8 cellular contexts compared by ENCODE assay signal in the genomic region with DNA sequence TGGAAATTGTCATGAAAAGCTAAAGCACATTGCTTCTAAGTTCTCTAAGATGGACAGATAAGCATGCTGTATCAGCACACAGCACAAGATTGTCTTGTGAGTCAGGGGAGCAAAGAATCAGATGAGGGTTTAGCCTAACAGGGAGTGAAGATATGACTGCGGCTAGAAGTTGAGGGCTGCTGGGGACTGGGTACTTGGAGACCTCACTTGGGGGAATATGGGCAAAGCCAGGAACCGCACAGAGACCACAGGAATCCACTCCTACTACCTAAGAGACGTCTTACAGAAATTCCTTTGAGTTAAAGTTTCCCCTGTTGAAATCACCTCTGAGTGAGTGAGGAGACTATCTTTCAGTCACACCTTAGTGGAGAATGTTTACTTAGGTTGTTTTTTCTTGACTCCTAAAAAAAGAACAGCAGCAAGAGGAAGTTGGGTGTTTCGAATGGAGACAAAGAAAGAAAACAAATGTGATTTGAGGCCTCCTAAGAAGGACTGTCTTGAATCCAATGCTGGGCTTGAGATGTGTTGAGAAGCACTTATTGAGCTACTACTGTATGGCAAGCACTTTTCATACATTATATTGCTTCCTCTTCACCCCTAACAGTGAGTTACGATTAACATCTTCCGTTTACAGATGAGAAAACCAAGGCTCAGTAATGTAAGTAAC.
DNase-seq lines count a peak whose midpoint lies in the region; ATAC-seq and TF ChIP-seq lines count a peak whose summit lies in the region.

No MANE protein-coding gene starts in this region.

- H3F3A ChIP-seq in GM23338 (replicated peaks; ENCODE audit: low read depth): no peaks in the 10 kb centered on the region

- no peaks in the 10 kb centered on the region for H3K36me3 Mint-ChIP-seq in GM23338 (ENCODE audit: low read depth)

- H2AFZ ChIP-seq in GM23338: no peak overlapping the region

- H3K27ac ChIP-seq in GM23338 (ENCODE audit: low read depth): no peak overlapping the region

- H3K4me3 Mint-ChIP-seq in stimulated activated naive CD8-positive, alpha-beta T cell treated with anti-CD3 and anti-CD28 coated beads, Interleukin-15, amount 100 ng/mL, for 72 hours: peak overlapping the region; percentile 75 to 79
- no peak overlapping the region for H3K4me3 Mint-ChIP-seq in GM23338

- no peaks in the 10 kb centered on the region for H3K9me3 Mint-ChIP-seq in stimulated activated naive CD8-positive, alpha-beta T cell treated with anti-CD3 and anti-CD28 coated beads, Interleukin-15, amount 100 ng/mL, for 72 hours
- no peaks in the 10 kb centered on the region for H3K9me3 Mint-ChIP-seq in GM23338

- H3K36me3 ChIP-seq in GM23338 (ENCODE audit: insufficient read depth): no peaks in the 10 kb centered on the region

- TF ChIP-seq CTCF in GM12864 (IDR thresholded peaks at IDR 0.05; ENCODE audit: low read depth, low read length, missing control alignments) (no peak), GM23338 (conservative IDR thresholded peaks at IDR 0.05; ENCODE audit: low read depth in 2 of 2) (no peak)

- H3K27ac Mint-ChIP-seq in stimulated activated naive CD8-positive, alpha-beta T cell treated with anti-CD3 and anti-CD28 coated beads, Interleukin-15, amount 100 ng/mL, for 72 hours: peak overlapping the region; percentile 49 to 92
- H3K27ac Mint-ChIP-seq in GM23338: no peak overlapping the region

- no peaks in the 10 kb centered on the region for H4K20me1 ChIP-seq in GM23338 (replicated peaks; ENCODE audit: insufficient read depth)

- H3K4me3 ChIP-seq in GM12864 (ENCODE audit: low read depth, low read length) (peak overlapping the region; percentile 15), GM23338 (no peak overlapping the region)

- H3K9me2 ChIP-seq in GM23338 (ENCODE audit: insufficient read depth): no peaks in the 10 kb centered on the region

- H3K79me2 ChIP-seq in GM23338 (replicated peaks; ENCODE audit: insufficient read depth): no peaks in the 10 kb centered on the region

- peaks cover 99% of the 10 kb centered on the region for H3K4me1 Mint-ChIP-seq in stimulated activated naive CD8-positive, alpha-beta T cell treated with anti-CD3 and anti-CD28 coated beads, Interleukin-15, amount 100 ng/mL, for 72 hours
- no peaks in the 10 kb centered on the region for H3K4me1 Mint-ChIP-seq in GM23338

- H3K4me1 ChIP-seq in GM23338 (ENCODE audit: insufficient read depth): no peaks in the 10 kb centered on the region

- no peak for DNase-seq in GM12864 (ENCODE audit: low read depth)
- peak; percentile 36 for DNase-seq in effector CD4-positive, alpha-beta T cell
- peak in 1 of 2 donors; percentile 70 for DNase-seq in stimulated activated naive CD8-positive, alpha-beta T cell treated with anti-CD3 and anti-CD28 coated beads, Interleukin-15, amount 100 ng/mL, for 72 hours
- DNase-seq in NCI-H345 (lab: John Stamatoyannopoulos, UW): no peak
- no peak for DNase-seq in GM23338 (ENCODE audit: low spot score)
- DNase-seq in amniotic stem cell (lab: John Stamatoyannopoulos, UW): no peak

- ATAC-seq in HG02610 (IDR thresholded peaks at IDR 0.05; ENCODE audit: unreplicated experiment) (peak; percentile 48), SK-N-SH treated with all-trans-retinoic acid at 6 μM for 48 hours (0 out of 3 replicates have a peak, but pooled peaks have one; percentile 28), GM23338 (no peak)
- peak; percentile 65 for ATAC-seq in stimulated activated naive CD8-positive, alpha-beta T cell treated with anti-CD3 and anti-CD28 coated beads, Interleukin-15, amount 100 ng/mL, for 72 hours

- H3K27me3 Mint-ChIP-seq in stimulated activated naive CD8-positive, alpha-beta T cell treated with anti-CD3 and anti-CD28 coated beads, Interleukin-15, amount 100 ng/mL, for 72 hours: no peaks in the 10 kb centered on the region
- H3K27me3 Mint-ChIP-seq in GM23338 (ENCODE audit: insufficient read depth, low read depth, poor library complexity): peaks cover 2% of the 10 kb centered on the region

- no peaks in the 10 kb centered on the region for H3K27me3 ChIP-seq in GM23338 (ENCODE audit: insufficient read depth)

- no peak overlapping the region for H3K4me2 ChIP-seq in GM23338

TF ChIP-seq in SK-N-SH treated with all-trans-retinoic acid at 6 μM for 48 hours, 23 proteins besides CTCF, POLR2A, EP300 and RAD21 (continues in another document):
- TF ChIP-seq, protein P1, sequence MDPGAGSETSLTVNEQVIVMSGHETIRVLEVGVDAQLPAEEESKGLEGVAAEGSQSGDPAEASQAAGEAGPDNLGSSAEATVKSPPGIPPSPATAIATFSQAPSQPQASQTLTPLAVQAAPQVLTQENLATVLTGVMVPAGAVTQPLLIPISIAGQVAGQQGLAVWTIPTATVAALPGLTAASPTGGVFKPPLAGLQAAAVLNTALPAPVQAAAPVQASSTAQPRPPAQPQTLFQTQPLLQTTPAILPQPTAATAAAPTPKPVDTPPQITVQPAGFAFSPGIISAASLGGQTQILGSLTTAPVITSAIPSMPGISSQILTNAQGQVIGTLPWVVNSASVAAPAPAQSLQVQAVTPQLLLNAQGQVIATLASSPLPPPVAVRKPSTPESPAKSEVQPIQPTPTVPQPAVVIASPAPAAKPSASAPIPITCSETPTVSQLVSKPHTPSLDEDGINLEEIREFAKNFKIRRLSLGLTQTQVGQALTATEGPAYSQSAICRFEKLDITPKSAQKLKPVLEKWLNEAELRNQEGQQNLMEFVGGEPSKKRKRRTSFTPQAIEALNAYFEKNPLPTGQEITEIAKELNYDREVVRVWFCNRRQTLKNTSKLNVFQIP (CRISPR knock-in tag; IDR thresholded peaks at IDR 0.05; ENCODE audit: borderline replicate concordance, low read depth): no peak
- TF ChIP-seq BACH2 (CRISPR knock-in tag; IDR thresholded peaks at IDR 0.05; ENCODE audit: borderline replicate concordance) (no peak), RARB (CRISPR knock-in tag; IDR thresholded peaks at IDR 0.05) (no peak), ZFP3 (CRISPR knock-in tag; IDR thresholded peaks at IDR 0.05) (no peak), TOX (CRISPR knock-in tag; IDR thresholded peaks at IDR 0.05; ENCODE audit: borderline replicate concordance) (no peak), ZFP30 (CRISPR knock-in tag; IDR thresholded peaks at IDR 0.05) (no peak), PPARA (CRISPR knock-in tag; IDR thresholded peaks at IDR 0.05; ENCODE audit: borderline replicate concordance) (no peak), GLIS3 (CRISPR knock-in tag; IDR thresholded peaks at IDR 0.05) (no peak)
- TF ChIP-seq, protein P2, sequence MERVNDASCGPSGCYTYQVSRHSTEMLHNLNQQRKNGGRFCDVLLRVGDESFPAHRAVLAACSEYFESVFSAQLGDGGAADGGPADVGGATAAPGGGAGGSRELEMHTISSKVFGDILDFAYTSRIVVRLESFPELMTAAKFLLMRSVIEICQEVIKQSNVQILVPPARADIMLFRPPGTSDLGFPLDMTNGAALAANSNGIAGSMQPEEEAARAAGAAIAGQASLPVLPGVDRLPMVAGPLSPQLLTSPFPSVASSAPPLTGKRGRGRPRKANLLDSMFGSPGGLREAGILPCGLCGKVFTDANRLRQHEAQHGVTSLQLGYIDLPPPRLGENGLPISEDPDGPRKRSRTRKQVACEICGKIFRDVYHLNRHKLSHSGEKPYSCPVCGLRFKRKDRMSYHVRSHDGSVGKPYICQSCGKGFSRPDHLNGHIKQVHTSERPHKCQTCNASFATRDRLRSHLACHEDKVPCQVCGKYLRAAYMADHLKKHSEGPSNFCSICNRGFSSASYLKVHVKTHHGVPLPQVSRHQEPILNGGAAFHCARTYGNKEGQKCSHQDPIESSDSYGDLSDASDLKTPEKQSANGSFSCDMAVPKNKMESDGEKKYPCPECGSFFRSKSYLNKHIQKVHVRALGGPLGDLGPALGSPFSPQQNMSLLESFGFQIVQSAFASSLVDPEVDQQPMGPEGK (CRISPR knock-in tag; IDR thresholded peaks at IDR 0.05; ENCODE audit: borderline replicate concordance): no peak

TF ChIP-seq in GM23338, 12 proteins besides CTCF, POLR2A, EP300 and RAD21 (continues in another document):
- TF ChIP-seq ZNF114 (CRISPR knock-in tag; IDR thresholded peaks at IDR 0.05): no peak
- TF ChIP-seq, protein P3, sequence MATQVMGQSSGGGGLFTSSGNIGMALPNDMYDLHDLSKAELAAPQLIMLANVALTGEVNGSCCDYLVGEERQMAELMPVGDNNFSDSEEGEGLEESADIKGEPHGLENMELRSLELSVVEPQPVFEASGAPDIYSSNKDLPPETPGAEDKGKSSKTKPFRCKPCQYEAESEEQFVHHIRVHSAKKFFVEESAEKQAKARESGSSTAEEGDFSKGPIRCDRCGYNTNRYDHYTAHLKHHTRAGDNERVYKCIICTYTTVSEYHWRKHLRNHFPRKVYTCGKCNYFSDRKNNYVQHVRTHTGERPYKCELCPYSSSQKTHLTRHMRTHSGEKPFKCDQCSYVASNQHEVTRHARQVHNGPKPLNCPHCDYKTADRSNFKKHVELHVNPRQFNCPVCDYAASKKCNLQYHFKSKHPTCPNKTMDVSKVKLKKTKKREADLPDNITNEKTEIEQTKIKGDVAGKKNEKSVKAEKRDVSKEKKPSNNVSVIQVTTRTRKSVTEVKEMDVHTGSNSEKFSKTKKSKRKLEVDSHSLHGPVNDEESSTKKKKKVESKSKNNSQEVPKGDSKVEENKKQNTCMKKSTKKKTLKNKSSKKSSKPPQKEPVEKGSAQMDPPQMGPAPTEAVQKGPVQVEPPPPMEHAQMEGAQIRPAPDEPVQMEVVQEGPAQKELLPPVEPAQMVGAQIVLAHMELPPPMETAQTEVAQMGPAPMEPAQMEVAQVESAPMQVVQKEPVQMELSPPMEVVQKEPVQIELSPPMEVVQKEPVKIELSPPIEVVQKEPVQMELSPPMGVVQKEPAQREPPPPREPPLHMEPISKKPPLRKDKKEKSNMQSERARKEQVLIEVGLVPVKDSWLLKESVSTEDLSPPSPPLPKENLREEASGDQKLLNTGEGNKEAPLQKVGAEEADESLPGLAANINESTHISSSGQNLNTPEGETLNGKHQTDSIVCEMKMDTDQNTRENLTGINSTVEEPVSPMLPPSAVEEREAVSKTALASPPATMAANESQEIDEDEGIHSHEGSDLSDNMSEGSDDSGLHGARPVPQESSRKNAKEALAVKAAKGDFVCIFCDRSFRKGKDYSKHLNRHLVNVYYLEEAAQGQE (IDR thresholded peaks at IDR 0.05; ENCODE audit: unreplicated experiment): no peak
- no peak for TF ChIP-seq ZNF331 (CRISPR knock-in tag; IDR thresholded peaks at IDR 0.05; ENCODE audit: low read depth)
